8 cellular contexts compared by ENCODE assay signal in the genomic region with DNA sequence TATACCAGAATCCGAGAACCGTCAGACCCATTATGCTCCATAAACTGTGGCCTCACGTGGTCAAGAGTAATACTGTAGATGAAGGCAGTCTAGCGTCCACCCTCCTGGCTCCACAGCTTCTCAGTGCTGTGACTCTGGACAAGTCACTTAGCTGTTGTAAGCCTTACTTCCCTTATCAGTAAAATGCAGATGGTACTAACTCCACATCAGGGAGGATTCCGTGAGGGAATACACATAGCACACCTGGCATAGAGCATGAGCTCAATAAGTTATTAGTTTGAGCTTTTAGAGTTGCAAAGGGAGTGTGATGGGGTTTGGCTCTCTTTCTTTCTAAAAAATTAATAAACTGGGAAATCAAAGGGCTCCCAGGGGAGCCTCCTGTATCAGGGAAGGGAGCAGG.
"Had no signal": no experiment of that assay in that cellular context is flagged by ENCODE, and none has a peak within 500 bp of the region (broad histone marks: within the 10 kb centered on the region; RNA-seq: fewer than 3 reads in every experiment).

No MANE protein-coding gene starts in this region.

- DNase-seq: GDM1, GF-D8 had no signal

- H3K4me3 ChIP-seq: GM12878 had no signal

- FAIRE-seq: G401.6, GM12878, GM12891, GM12892, GM18507, GM19239 had no signal

- ATAC-seq: GM12878 had no signal
